ENCODE assay signal across 15 cellular contexts in genomic region chrX:79336869-79337815, GRCh38. TPM values are rescaled to one million over a fixed set of nuclear protein-coding genes. Genes with fewer than 3 reads are reported as not detected.
DNase-seq lines count a peak whose midpoint lies in the region; ATAC-seq lines count a peak whose summit lies in the region.
"Had no signal": no experiment of that assay in that cellular context is flagged by ENCODE, and none has a peak within 500 bp of the region (broad histone marks: within the 10 kb centered on the region; RNA-seq: fewer than 3 reads in every experiment).

No MANE protein-coding gene starts in this region.

- H3K36me3 Mint-ChIP-seq in activated T-cell treated with anti-CD3 and anti-CD28 coated beads, Interleukin-2, amount 50 U/mL, for 24 hours (ENCODE audit: low read depth) = no peaks in the 10 kb centered on the region
- no peaks in the 10 kb centered on the region for H3K36me3 Mint-ChIP-seq in activated naive CD8-positive, alpha-beta T cell
- H3K36me3 Mint-ChIP-seq in natural killer cell treated with Interleukin-12 subunit alpha and Interleukin-12 subunit beta and Interleukin-15 and Interleukin-18, amount 100 ng/mL, for 72 hours = no peaks in the 10 kb centered on the region
- H3K36me3 Mint-ChIP-seq: WTC11 had no signal

- H3K27me3 Mint-ChIP-seq in activated T-cell treated with anti-CD3 and anti-CD28 coated beads, Interleukin-2, amount 50 U/mL, for 24 hours = peaks cover 30% of the 10 kb centered on the region
- H3K27me3 Mint-ChIP-seq in activated naive CD8-positive, alpha-beta T cell = no peaks in the 10 kb centered on the region
- H3K27me3 Mint-ChIP-seq in natural killer cell treated with Interleukin-12 subunit alpha and Interleukin-12 subunit beta and Interleukin-15 and Interleukin-18, amount 100 ng/mL, for 72 hours = peaks cover 0 to 9% of the 10 kb centered on the region in 2 donors

- ATAC-seq in HG03342 (IDR thresholded peaks at IDR 0.05; ENCODE audit: unreplicated experiment) = peak; percentile 57
- no peak for ATAC-seq in natural killer cell treated with Interleukin-12 subunit alpha and Interleukin-12 subunit beta and Interleukin-15 and Interleukin-18, amount 100 ng/mL, for 72 hours
- ATAC-seq: WTC11 had no signal

- peak overlapping the region; percentile 62 for H3K27ac Mint-ChIP-seq in activated T-cell treated with anti-CD3 and anti-CD28 coated beads, Interleukin-2, amount 50 U/mL, for 24 hours
- peak overlapping the region; percentile 34 for H3K27ac Mint-ChIP-seq in activated naive CD8-positive, alpha-beta T cell
- H3K27ac Mint-ChIP-seq in natural killer cell treated with Interleukin-12 subunit alpha and Interleukin-12 subunit beta and Interleukin-15 and Interleukin-18, amount 100 ng/mL, for 72 hours = peak overlapping the region; percentile 6 to 56
- H3K27ac Mint-ChIP-seq: WTC11 had no signal

- intact Hi-C loops in posterior vena cava (cut with DNase I) = no loop called here

- no peaks in the 10 kb centered on the region for H3K9me3 Mint-ChIP-seq in activated T-cell treated with anti-CD3 and anti-CD28 coated beads, Interleukin-2, amount 50 U/mL, for 24 hours
- no peaks in the 10 kb centered on the region for H3K9me3 Mint-ChIP-seq in activated naive CD8-positive, alpha-beta T cell (ENCODE audit: low read depth)
- no peaks in the 10 kb centered on the region for H3K9me3 Mint-ChIP-seq in natural killer cell treated with Interleukin-12 subunit alpha and Interleukin-12 subunit beta and Interleukin-15 and Interleukin-18, amount 100 ng/mL, for 72 hours
- H3K9me3 Mint-ChIP-seq: WTC11 had no signal

- no peak for DNase-seq in activated T-cell treated with anti-CD3 and anti-CD28 coated beads, Interleukin-2, amount 50 U/mL, for 24 hours
- DNase-seq in activated T-cell treated with anti-CD3 and anti-CD28 coated beads for 4 hours (no peak), posterior vena cava (ENCODE audit: low spot score) (no peak), GOT3 (lab: John Stamatoyannopoulos, UW) (no peak), putamen (ENCODE audit: low spot score) (no peak)
- no peak for DNase-seq in natural killer cell treated with Interleukin-12 subunit alpha and Interleukin-12 subunit beta and Interleukin-15 and Interleukin-18, amount 100 ng/mL, for 72 hours (ENCODE audit: low spot score)
- DNase-seq: ACHN, COR-L47, dorsolateral prefrontal cortex, kidney glomerular epithelial cell, NCI-H1694 treated with DMSO at 0.1 percent for 48 hours, NCI-H510A treated with DMSO at 0.1 percent for 48 hours had no signal

- H3K4me1 Mint-ChIP-seq in activated T-cell treated with anti-CD3 and anti-CD28 coated beads, Interleukin-2, amount 50 U/mL, for 24 hours (ENCODE audit: low read depth) = peaks cover 23% of the 10 kb centered on the region
- H3K4me1 Mint-ChIP-seq in activated naive CD8-positive, alpha-beta T cell (ENCODE audit: low read depth) = peaks cover 21% of the 10 kb centered on the region
- H3K4me1 Mint-ChIP-seq in natural killer cell treated with Interleukin-12 subunit alpha and Interleukin-12 subunit beta and Interleukin-15 and Interleukin-18, amount 100 ng/mL, for 72 hours (ENCODE audit: low read depth in 2 of 2) = peaks cover 8 to 10% of the 10 kb centered on the region in 2 donors

- peak overlapping the region; percentile 43 for H3K4me3 Mint-ChIP-seq in activated T-cell treated with anti-CD3 and anti-CD28 coated beads, Interleukin-2, amount 50 U/mL, for 24 hours
- H3K4me3 Mint-ChIP-seq in activated naive CD8-positive, alpha-beta T cell = peak overlapping the region; percentile 76
- H3K4me3 Mint-ChIP-seq in natural killer cell treated with Interleukin-12 subunit alpha and Interleukin-12 subunit beta and Interleukin-15 and Interleukin-18, amount 100 ng/mL, for 72 hours = peak overlapping the region; percentile 69
- H3K4me3 Mint-ChIP-seq: WTC11 had no signal

RNA-seq across cellular contexts. Expression of gene ITM2A, which starts 30.0 kb away (rescaled TPM):
- total RNA-seq in natural killer cell treated with Interleukin-12 subunit alpha and Interleukin-12 subunit beta and Interleukin-15 and Interleukin-18, amount 100 ng/mL, for 72 hours = 10 to 100 TPM; 37.0 to 51.6 TPM
- 100 to 1,000 TPM in 1 of 2 donors, 10 to 100 TPM in 1; 67.0 to 129 TPM for total RNA-seq in posterior vena cava
